In the genomic region with DNA sequence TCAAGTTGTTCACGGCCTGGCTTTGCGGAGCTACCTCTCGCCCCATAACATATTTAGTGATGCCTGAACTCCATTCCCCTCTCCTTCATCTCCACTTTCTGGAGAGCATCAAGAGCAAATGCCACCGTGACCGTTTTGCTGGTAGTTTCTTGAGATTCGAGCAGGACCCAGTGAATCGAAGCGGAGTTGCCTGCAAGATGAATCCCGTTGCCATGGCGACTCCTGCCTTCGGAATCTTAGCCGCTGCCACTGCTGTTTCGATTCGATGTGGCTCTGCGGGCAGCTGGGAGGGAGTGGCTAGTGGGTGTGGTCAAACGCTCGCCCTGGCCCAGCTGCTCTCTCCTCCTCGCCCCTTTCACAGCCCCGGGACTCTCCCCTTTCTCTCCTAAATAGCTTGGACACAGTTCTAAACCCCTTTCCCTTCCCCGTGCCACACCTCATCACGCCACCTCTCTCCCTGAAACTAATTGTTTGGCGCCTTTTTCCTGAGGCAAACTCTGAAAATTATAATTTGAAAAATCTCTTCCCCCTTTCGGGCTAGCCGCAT, we compare ENCODE assay signal across 8 cellular contexts. TPM values are rescaled to one million over a fixed set of nuclear protein-coding genes. Genes with fewer than 3 reads are reported as not detected.
DNase-seq lines count a peak whose midpoint lies in the region; ATAC-seq and TF ChIP-seq lines count a peak whose summit lies in the region.

No MANE protein-coding gene starts in this region.

- H3K4me3 ChIP-seq in GM08714 (ENCODE audit: low read length) (peak overlapping the region; percentile 76), cardiac muscle cell (peak overlapping the region; percentile 57), parathyroid adenoma (ENCODE audit: low read depth, low read length) (peak overlapping the region; percentile 98), tibial artery (peak overlapping the region; percentile 75 to 84)

- H3K27ac ChIP-seq in cardiac muscle cell (peak overlapping the region; percentile 95), parathyroid adenoma (peak overlapping the region; percentile 96), tibial artery (peak overlapping the region; percentile 91 to 93)

- peaks cover 34% of the 10 kb centered on the region for H3K79me2 ChIP-seq in parathyroid adenoma

- peak overlapping the region; percentile 96 for H3K4me2 ChIP-seq in parathyroid adenoma (ENCODE audit: low read length)

- H3K9ac ChIP-seq in parathyroid adenoma = peak overlapping the region; percentile 82

- peak; percentile 44 for DNase-seq in NCI-H1048 (lab: John Stamatoyannopoulos, UW)
- peak; percentile 11 for DNase-seq in SKM-1 (lab: John Stamatoyannopoulos, UW; ENCODE audit: unreplicated experiment)
- DNase-seq in activated naive CD8-positive, alpha-beta T cell treated with anti-CD3 and anti-CD28 coated beads, Interleukin-2, amount 50 U/mL, for 16 hours (ENCODE audit: low read depth, low spot score) = peak; percentile 4
- peak; percentile 80 to 92 for DNase-seq in cardiac muscle cell (ENCODE audit: low read depth in 1 of 2, low spot score in 1 of 2)
- peak; percentile 93 to 94 for DNase-seq in tibial artery

- H3K27me3 ChIP-seq in cardiac muscle cell (no peaks in the 10 kb centered on the region), parathyroid adenoma (ENCODE audit: control insufficient read depth, insufficient read depth, low read length) (no peaks in the 10 kb centered on the region), tibial artery (no peaks in the 10 kb centered on the region)

- H3K36me3 ChIP-seq in cardiac muscle cell (no peaks in the 10 kb centered on the region), parathyroid adenoma (ENCODE audit: control insufficient read depth, insufficient read depth, low read length) (no peaks in the 10 kb centered on the region), tibial artery (no peaks in the 10 kb centered on the region)

- H3K4me1 ChIP-seq in cardiac muscle cell (ENCODE audit: low read depth) = peaks cover 23% of the 10 kb centered on the region
- peaks cover 31% of the 10 kb centered on the region for H3K4me1 ChIP-seq in parathyroid adenoma
- peaks cover 0 to 53% (median 28%) of the 10 kb centered on the region in 4 donors for H3K4me1 ChIP-seq in tibial artery

- TF ChIP-seq CTCF in cardiac muscle cell (IDR thresholded peaks at IDR 0.05; ENCODE audit: low read depth, low read length) (no peak), parathyroid adenoma (IDR thresholded peaks at IDR 0.05) (no peak), tibial artery (IDR thresholded peaks at IDR 0.05) (no peak)

- H2AFZ ChIP-seq in parathyroid adenoma = peak overlapping the region; percentile 86

- intact Hi-C loops in tibial artery (cut with DNase I; ENCODE audit: low total_unique reads) = loop anchor here (5.0 kb wide), 3 partner anchors 63 to 232 kb away; no protein-coding TSS in a partner anchor

- no peaks in the 10 kb centered on the region for H3K9me3 ChIP-seq in cardiac muscle cell (ENCODE audit: low read depth)
- H3K9me3 ChIP-seq in parathyroid adenoma (ENCODE audit: control insufficient read depth, low read length) = no peaks in the 10 kb centered on the region
- H3K9me3 ChIP-seq in tibial artery = no peaks in the 10 kb centered on the region

- ATAC-seq in HG02571 (IDR thresholded peaks at IDR 0.05; ENCODE audit: unreplicated experiment) = peak; percentile 47

RNA-seq across cellular contexts. Expression of a gene that starts 1.4 kb away (rescaled TPM):
- 30.1 and 34.2 TPM in 2 replicates for total RNA-seq in cardiac muscle cell
- 33.9 and 43.4 TPM in 2 replicates for polyA plus RNA-seq in cardiac muscle cell

Comparison
In these comparisons a context has a peak if more than half of its experiments do, and no peak if none do; other contexts are left out.
1. Peak in every context shown above with its lines: DNase-seq, ATAC-seq, H3K4me3 ChIP-seq and H3K27ac ChIP-seq.
2. DNase-seq: peak in every context shown above with its lines; median percentile 94 in tibial artery; 86 in cardiac muscle cell; 44 in NCI-H1048; 11 in SKM-1; 4 in activated naive CD8-positive, alpha-beta T cell treated with anti-CD3 and anti-CD28 coated beads, Interleukin-2, amount 50 U/mL, for 16 hours.